ENCODE assay signal across 28 cellular contexts in genomic region chr5:111580956-111581355, GRCh38.
DNase-seq lines count a peak whose midpoint lies in the region; ATAC-seq and TF ChIP-seq lines count a peak whose summit lies in the region.
"Had no signal": no experiment of that assay in that cellular context is flagged by ENCODE, and none has a peak within 500 bp of the region (broad histone marks: within the 10 kb centered on the region; RNA-seq: fewer than 3 reads in every experiment).

No MANE protein-coding gene starts in this region.

- H3K27me3 ChIP-seq in right atrium auricular region = no peaks in the 10 kb centered on the region
- no peaks in the 10 kb centered on the region for H3K27me3 ChIP-seq in osteoblast (ENCODE audit: insufficient read depth, low read length)
- H3K27me3 ChIP-seq: body of pancreas, pancreas, uterus had no signal

- H3K4me2 ChIP-seq in osteoblast (ENCODE audit: insufficient read depth, low read length) = no peak overlapping the region
- H3K4me2 ChIP-seq: SK-N-SH, smooth muscle cell had no signal

- H3K79me2 ChIP-seq in osteoblast (ENCODE audit: insufficient read depth, low read length) = no peaks in the 10 kb centered on the region

- H3K27ac ChIP-seq in right atrium auricular region = no peak overlapping the region
- no peak overlapping the region for H3K27ac ChIP-seq in osteoblast (ENCODE audit: low read depth, low read length)
- H3K27ac ChIP-seq: body of pancreas, C4-2B, pancreas, thoracic aorta, uterus had no signal

- ATAC-seq in Right ventricle myocardium superior (ENCODE audit: poor library complexity) = peak; percentile 16
- ATAC-seq: body of pancreas had no signal

- TF ChIP-seq CTCF in right atrium auricular region (IDR thresholded peaks at IDR 0.05) = no peak
- TF ChIP-seq CTCF in foreskin fibroblast (IDR thresholded peaks at IDR 0.05; ENCODE audit: low read depth, low read length) = no peak
- no peak for TF ChIP-seq CTCF in osteoblast (IDR thresholded peaks at IDR 0.05; ENCODE audit: extremely low read depth, low read depth, low read length)

- no peaks in the 10 kb centered on the region for H3K36me3 ChIP-seq in right atrium auricular region
- H3K36me3 ChIP-seq in osteoblast (ENCODE audit: insufficient read depth, low read length) = no peaks in the 10 kb centered on the region
- H3K36me3 ChIP-seq: pancreas, thoracic aorta, uterus had no signal

- H3K4me1 ChIP-seq in right atrium auricular region (peaks cover 0 to 7% of the 10 kb centered on the region in 2 donors), osteoblast (ENCODE audit: insufficient read depth, low read length) (peaks cover 38% of the 10 kb centered on the region)
- H3K4me1 ChIP-seq: body of pancreas, pancreas, uterus had no signal

- DNase-seq in Right ventricle myocardium superior (no peak), right atrium auricular region (ENCODE audit: low spot score) (no peak), RPMI7951 (ENCODE audit: low read depth) (peak; percentile 54), foreskin fibroblast (peak; percentile 58 to 69), osteoblast (ENCODE audit: insufficient read length, low spot score, missing footprints) (peak; percentile 38), islet precursor cell (no peak), NCI-H187 (lab: John Stamatoyannopoulos, UW) (no peak), LoVo (ENCODE audit: low spot score) (no peak)
- DNase-seq: 8988T; activated CD4-positive, CD25-positive, alpha-beta regulatory T cell; activated gamma-delta T cell treated with Interleukin-2 at 50 U/mL for 16 hours; activated T-cell treated with anti-CD3 and anti-CD28 coated beads, Interleukin-2, amount 50 U/mL, for 24 hours; body of pancreas; Caco-2; cerebellar nuclear complex; DMS53; NCI-H1092 treated with DMSO at 0.1 percent for 48 hours; NCI-H1694 treated with DMSO at 0.1 percent for 48 hours; NCI-H2171; NCI-H510A treated with DMSO at 0.1 percent for 48 hours; pancreas; retina; SK-N-SH; stimulated activated CD4-positive, alpha-beta T cell treated with anti-CD3 and anti-CD28 coated beads, Interleukin-1b, Interleukin-23, amount 100 ng/mL, for 48 hours; uterus had no signal

- no peaks in the 10 kb centered on the region for H3K9me3 ChIP-seq in right atrium auricular region
- no peaks in the 10 kb centered on the region for H3K9me3 ChIP-seq in osteoblast (ENCODE audit: low read depth, low read length)
- H3K9me3 ChIP-seq: body of pancreas, Caco-2, pancreas, SK-N-SH, thoracic aorta, uterus had no signal

- H3K4me3 ChIP-seq in right atrium auricular region (no peak overlapping the region), foreskin fibroblast (ENCODE audit: low read depth in 1 of 2, low read length in 2 of 2) (no peak overlapping the region), osteoblast (ENCODE audit: insufficient read depth, low read length) (no peak overlapping the region)
- H3K4me3 ChIP-seq: body of pancreas, pancreas, smooth muscle cell, thoracic aorta, uterus had no signal

- peak overlapping the region; percentile 22 for H2AFZ ChIP-seq in osteoblast (ENCODE audit: low read length)

- no peaks in the 10 kb centered on the region for H4K20me1 ChIP-seq in osteoblast (ENCODE audit: insufficient read depth, low read length)

- intact Hi-C loops in Right ventricle myocardium superior (cut with DNase I) = no loop called here

Comparison
In these comparisons a context has a peak if more than half of its experiments do, and no peak if none do; other contexts are left out.
1. DNase-seq: peak in RPMI7951 (single experiment), foreskin fibroblast (2 of 2) and osteoblast (single experiment); none in Right ventricle myocardium superior (single experiment), right atrium auricular region (single experiment), islet precursor cell (single experiment), NCI-H187 (0 of 2) and LoVo (single experiment).